In the genomic region with DNA sequence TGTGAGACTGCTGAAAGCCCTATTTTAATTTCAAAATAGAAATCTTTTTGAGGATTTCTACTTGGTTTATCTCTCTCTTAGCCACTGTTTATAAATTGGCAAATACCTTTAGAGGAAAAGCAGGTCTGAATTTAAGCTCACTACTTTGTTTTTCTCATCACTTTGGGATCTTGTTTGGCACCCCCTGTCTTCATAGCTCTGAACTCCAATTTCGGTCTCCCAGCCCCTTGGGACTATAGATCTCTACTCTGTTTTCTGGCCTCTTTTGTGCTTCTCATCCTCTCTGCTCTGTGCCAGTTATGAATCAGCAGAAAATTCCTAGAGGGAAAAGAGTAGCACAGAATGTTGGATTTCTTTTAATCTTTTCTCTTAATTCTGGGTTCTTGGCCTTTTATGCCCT, we compare ENCODE assay signal across 14 cellular contexts.
DNase-seq lines count a peak whose midpoint lies in the region; ATAC-seq and TF ChIP-seq lines count a peak whose summit lies in the region.
"Had no signal": no experiment of that assay in that cellular context is flagged by ENCODE, and none has a peak within 500 bp of the region (broad histone marks: within the 10 kb centered on the region; RNA-seq: fewer than 3 reads in every experiment).

No MANE protein-coding gene starts in this region.

- no peak overlapping the region for H3K4me3 Mint-ChIP-seq in GM23338
- no peak overlapping the region for H3K4me3 Mint-ChIP-seq in WTC11
- H3K4me3 Mint-ChIP-seq: dendritic cell treated with granulocyte-macrophage colony-stimulating factor and Interleukin-4, amounts not matched to agents 40 ng/mL and 50 ng/mL, for 4 days had no signal

- no peak overlapping the region for H3K27ac ChIP-seq in C4-2B
- H3K27ac ChIP-seq in GM23338 (ENCODE audit: low read depth): no peak overlapping the region

- POLR2A ChIA-PET in WTC11 (lab: Charles Lee): interaction anchor here (0.9 to 1.2 kb wide), 2 partner anchors 118 to 253 kb away, joined by 3 read pairs; partner anchors contain the start of gene CYP2R1

- H3K36me3 Mint-ChIP-seq in GM23338 (ENCODE audit: low read depth) (peaks cover 21% of the 10 kb centered on the region), WTC11 (peaks cover 13% of the 10 kb centered on the region)

- CTCF ChIA-PET in WTC11 (lab: Charles Lee): interaction anchor here (0.6 to 2.1 kb wide), 27 partner anchors 8 to 320 kb away, joined by 3 to 32 read pairs (median 4); partner anchors contain the start of genes CALCB, CYP2R1 and PDE3B

- no peak overlapping the region for H2AFZ ChIP-seq in GM23338

- peak; percentile 19 for TF ChIP-seq CTCF in C4-2B (conservative IDR thresholded peaks at IDR 0.05)
- peak; percentile 62 to 77 for TF ChIP-seq CTCF in GM23338 (conservative IDR thresholded peaks at IDR 0.05; ENCODE audit: low read depth in 2 of 2)
- peak; percentile 29; the same call in 1 of the 2 replicates for TF ChIP-seq CTCF in WTC11 (IDR thresholded peaks at IDR 0.05)

- H3K9me3 Mint-ChIP-seq in GM23338: peaks cover 9% of the 10 kb centered on the region
- H3K9me3 Mint-ChIP-seq in WTC11: peaks cover 14% of the 10 kb centered on the region
- H3K9me3 Mint-ChIP-seq: dendritic cell treated with granulocyte-macrophage colony-stimulating factor and Interleukin-4, amounts not matched to agents 40 ng/mL and 50 ng/mL, for 4 days had no signal

- H3K27me3 Mint-ChIP-seq in GM23338 (ENCODE audit: insufficient read depth, low read depth, poor library complexity): peaks cover under 1% of the 10 kb centered on the region
- H3K27me3 Mint-ChIP-seq in WTC11 (ENCODE audit: low read depth): no peaks in the 10 kb centered on the region
- H3K27me3 Mint-ChIP-seq: dendritic cell treated with granulocyte-macrophage colony-stimulating factor and Interleukin-4, amounts not matched to agents 40 ng/mL and 50 ng/mL, for 4 days had no signal

- H3K4me1 ChIP-seq in GM23338 (ENCODE audit: insufficient read depth): no peaks in the 10 kb centered on the region

- H3K27me3 ChIP-seq in GM23338 (ENCODE audit: insufficient read depth): no peaks in the 10 kb centered on the region

- no peaks in the 10 kb centered on the region for H3K79me2 ChIP-seq in GM23338 (replicated peaks; ENCODE audit: insufficient read depth)

- DNase-seq in GM23338 (ENCODE audit: low spot score) (peak; percentile 80), WTC11 (ENCODE audit: low spot score) (peak; percentile 14), iPS-NIHi7 (ENCODE audit: extremely low spot score) (peak; percentile 52), head of caudate nucleus (no peak), GF-D8 (lab: John Stamatoyannopoulos, UW) (no peak), activated gamma-delta T cell treated with Interleukin-2 at 50 U/mL for 16 hours (no peak)
- DNase-seq: DMS79, islet precursor cell, NCI-H1417, SHP77 had no signal

- H3K4me3 ChIP-seq in GM23338: no peak overlapping the region

- intact Hi-C loops in head of caudate nucleus (cut with DNase I): no loop called here

- H3K27ac Mint-ChIP-seq in GM23338: 0 out of 2 replicates have a peak overlapping the region, but pooled peaks have one; percentile 2
- no peak overlapping the region for H3K27ac Mint-ChIP-seq in WTC11
- H3K27ac Mint-ChIP-seq: dendritic cell treated with granulocyte-macrophage colony-stimulating factor and Interleukin-4, amounts not matched to agents 40 ng/mL and 50 ng/mL, for 4 days had no signal

- H3F3A ChIP-seq in GM23338 (replicated peaks; ENCODE audit: low read depth): no peaks in the 10 kb centered on the region

- H3K4me1 Mint-ChIP-seq in GM23338 (peaks cover 12% of the 10 kb centered on the region), WTC11 (peaks cover 6% of the 10 kb centered on the region)

- ATAC-seq in GM23338: peak; percentile 94
- peak; percentile 89 for ATAC-seq in WTC11
- ATAC-seq in GM19023 (IDR thresholded peaks at IDR 0.05; ENCODE audit: unreplicated experiment): no peak
- ATAC-seq: sciatic nerve had no signal

- H4K20me1 ChIP-seq in GM23338 (replicated peaks; ENCODE audit: insufficient read depth): no peaks in the 10 kb centered on the region

- no peak overlapping the region for H3K4me2 ChIP-seq in GM23338

- no peaks in the 10 kb centered on the region for H3K9me2 ChIP-seq in GM23338 (ENCODE audit: insufficient read depth)

- no peaks in the 10 kb centered on the region for H3K36me3 ChIP-seq in GM23338 (ENCODE audit: insufficient read depth)

TF ChIP-seq in GM23338, 12 proteins besides CTCF, POLR2A, EP300 and RAD21 (continues in another document):
- TF ChIP-seq CREB1 (CRISPR knock-in tag; IDR thresholded peaks at IDR 0.05; ENCODE audit: low read depth) (no peak), EZH2 (IDR thresholded peaks at IDR 0.05; ENCODE audit: low read depth, unreplicated experiment) (no peak), STAT1 (IDR thresholded peaks at IDR 0.05; ENCODE audit: unreplicated experiment) (no peak), JUNB (IDR thresholded peaks at IDR 0.05; ENCODE audit: unreplicated experiment) (no peak), EZH2phosphoT487 (IDR thresholded peaks at IDR 0.05; ENCODE audit: unreplicated experiment) (no peak)
- TF ChIP-seq, protein P1, sequence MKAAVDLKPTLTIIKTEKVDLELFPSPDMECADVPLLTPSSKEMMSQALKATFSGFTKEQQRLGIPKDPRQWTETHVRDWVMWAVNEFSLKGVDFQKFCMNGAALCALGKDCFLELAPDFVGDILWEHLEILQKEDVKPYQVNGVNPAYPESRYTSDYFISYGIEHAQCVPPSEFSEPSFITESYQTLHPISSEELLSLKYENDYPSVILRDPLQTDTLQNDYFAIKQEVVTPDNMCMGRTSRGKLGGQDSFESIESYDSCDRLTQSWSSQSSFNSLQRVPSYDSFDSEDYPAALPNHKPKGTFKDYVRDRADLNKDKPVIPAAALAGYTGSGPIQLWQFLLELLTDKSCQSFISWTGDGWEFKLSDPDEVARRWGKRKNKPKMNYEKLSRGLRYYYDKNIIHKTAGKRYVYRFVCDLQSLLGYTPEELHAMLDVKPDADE (IDR thresholded peaks at IDR 0.05): no peak

TF ChIP-seq in WTC11, 78 proteins besides CTCF, POLR2A, EP300 and RAD21:
- TF ChIP-seq IRF2 (CRISPR knock-in tag; IDR thresholded peaks at IDR 0.05; ENCODE audit: borderline replicate concordance, low read depth) (no peak), ZNF138 (CRISPR knock-in tag; conservative IDR thresholded peaks at IDR 0.05) (no peak), ZBTB43 (CRISPR knock-in tag; IDR thresholded peaks at IDR 0.05) (no peak), SMAD4 (CRISPR knock-in tag; IDR thresholded peaks at IDR 0.05) (no peak), CREM (CRISPR knock-in tag; IDR thresholded peaks at IDR 0.05) (no peak), JAZF1 (CRISPR knock-in tag; IDR thresholded peaks at IDR 0.05) (no peak), ZNF317 (CRISPR knock-in tag; IDR thresholded peaks at IDR 0.05; ENCODE audit: borderline replicate concordance, low read depth) (no peak), PREB (CRISPR knock-in tag; IDR thresholded peaks at IDR 0.05; ENCODE audit: borderline replicate concordance) (no peak)

Comparison
In these comparisons a context has a peak if more than half of its experiments do, and no peak if none do; other contexts are left out.
1. CTCF ChIP-seq: peak in every context shown above with its lines; median percentile 70 in GM23338; 29 in WTC11; 19 in C4-2B.
2. DNase-seq: peak in GM23338 (single experiment), WTC11 (single experiment) and iPS-NIHi7 (single experiment); none in head of caudate nucleus (0 of 42), GF-D8 (single experiment) and activated gamma-delta T cell treated with Interleukin-2 at 50 U/mL for 16 hours (single experiment).